11 cellular contexts compared by ENCODE assay signal in genomic region chr1:241677171-241677570, GRCh38. TPM values are rescaled to one million over a fixed set of nuclear protein-coding genes. Genes with fewer than 3 reads are reported as not detected.
DNase-seq lines count a peak whose midpoint lies in the region; ATAC-seq and TF ChIP-seq lines count a peak whose summit lies in the region.
"Had no signal": no experiment of that assay in that cellular context is flagged by ENCODE, and none has a peak within 500 bp of the region (broad histone marks: within the 10 kb centered on the region; RNA-seq: fewer than 3 reads in every experiment).

No MANE protein-coding gene starts in this region.

- H3K4me3 Mint-ChIP-seq in activated naive CD8-positive, alpha-beta T cell treated with anti-CD3 and anti-CD28 coated beads, Interleukin-2, amount 50 U/mL, for 24 hours, result no peak overlapping the region
- no peak overlapping the region for H3K4me3 Mint-ChIP-seq in Caco-2 (ENCODE audit: unreplicated experiment)
- H3K4me3 Mint-ChIP-seq: type B pancreatic cell had no signal

- H3K36me3 Mint-ChIP-seq in activated naive CD8-positive, alpha-beta T cell treated with anti-CD3 and anti-CD28 coated beads, Interleukin-2, amount 50 U/mL, for 24 hours (ENCODE audit: low read depth), result no peaks in the 10 kb centered on the region
- no peaks in the 10 kb centered on the region for H3K36me3 Mint-ChIP-seq in Caco-2 (ENCODE audit: insufficient read depth, unreplicated experiment)
- H3K36me3 Mint-ChIP-seq: type B pancreatic cell had no signal

- H3K9me3 ChIP-seq in Caco-2, result no peaks in the 10 kb centered on the region
- H3K9me3 ChIP-seq in upper lobe of right lung, result no peaks in the 10 kb centered on the region

- H3K4me1 ChIP-seq in Caco-2 (no peaks in the 10 kb centered on the region), upper lobe of right lung (no peaks in the 10 kb centered on the region)

- CTCF ChIA-PET in Caco-2 (lab: Charles Lee), result no interaction called here

- TF ChIP-seq CTCF in GM13977 (IDR thresholded peaks at IDR 0.05; ENCODE audit: extremely low read depth, insufficient read depth, missing control alignments) (no peak), GM20000 (IDR thresholded peaks at IDR 0.05; ENCODE audit: extremely low read depth, missing control alignments) (no peak), Caco-2 (IDR thresholded peaks at IDR 0.05; ENCODE audit: insufficient read depth in 1 of 2, low read depth in 1 of 2, low read length in 1 of 2, severe bottlenecking in 1 of 2, unreplicated experiment in 1 of 2) (no peak), upper lobe of right lung (IDR thresholded peaks at IDR 0.05) (no peak)

- H3K27me3 ChIP-seq in Caco-2 (replicated peaks; ENCODE audit: control insufficient read depth, insufficient read depth, low read length) (no peaks in the 10 kb centered on the region), upper lobe of right lung (no peaks in the 10 kb centered on the region)

- peaks cover 35% of the 10 kb centered on the region for H3K4me1 Mint-ChIP-seq in activated naive CD8-positive, alpha-beta T cell treated with anti-CD3 and anti-CD28 coated beads, Interleukin-2, amount 50 U/mL, for 24 hours
- peaks cover 7% of the 10 kb centered on the region for H3K4me1 Mint-ChIP-seq in Caco-2 (ENCODE audit: low read depth, unreplicated experiment)

- no TSS peak for BruUV-seq in Caco-2 (replicated peaks; lab: Mats Ljungman, UMichigan)

- no peak overlapping the region for H3K4me3 ChIP-seq in Caco-2 (ENCODE audit: low read depth, low read length)
- no peak overlapping the region for H3K4me3 ChIP-seq in upper lobe of right lung

- intact Hi-C loops in Caco-2 (cut with micrococcal nuclease; ENCODE audit: unreplicated experiment), result no loop called here
- intact Hi-C loops in upper lobe of right lung (cut with DNase I), result no loop called here

- H3K27ac ChIP-seq in substantia nigra (ENCODE audit: low read depth, low read length, poor library complexity, severe bottlenecking) (no peak overlapping the region), upper lobe of right lung (no peak overlapping the region)

- H3K9me3 Mint-ChIP-seq in activated naive CD8-positive, alpha-beta T cell treated with anti-CD3 and anti-CD28 coated beads, Interleukin-2, amount 50 U/mL, for 24 hours, result no peaks in the 10 kb centered on the region
- H3K9me3 Mint-ChIP-seq in Caco-2 (ENCODE audit: unreplicated experiment), result peaks cover 21% of the 10 kb centered on the region
- H3K9me3 Mint-ChIP-seq: type B pancreatic cell had no signal

- H3K36me3 ChIP-seq in Caco-2 (ENCODE audit: control insufficient read depth, insufficient read depth, low read length) (no peaks in the 10 kb centered on the region), upper lobe of right lung (no peaks in the 10 kb centered on the region)

- ATAC-seq in HG03196 (IDR thresholded peaks at IDR 0.05; ENCODE audit: unreplicated experiment) (peak; percentile 90), upper lobe of right lung (no peak)
- peak; percentile 99 for ATAC-seq in activated naive CD8-positive, alpha-beta T cell treated with anti-CD3 and anti-CD28 coated beads, Interleukin-2, amount 50 U/mL, for 24 hours

- DNase-seq in GM13977 (ENCODE audit: low spot score) (peak; percentile 59), GM20000 (ENCODE audit: low spot score) (peak; percentile 54), Caco-2 (no peak), substantia nigra (lab: John Stamatoyannopoulos, UW) (no peak), upper lobe of right lung (no peak), UCSD-AML1 (lab: John Stamatoyannopoulos, UW; ENCODE audit: unreplicated experiment) (no peak)
- DNase-seq in activated naive CD8-positive, alpha-beta T cell treated with anti-CD3 and anti-CD28 coated beads, Interleukin-2, amount 50 U/mL, for 24 hours, result peak; percentile 6
- DNase-seq: NCI-H2171 treated with DMSO at 0.1 percent for 48 hours had no signal

- POLR2A ChIA-PET in Caco-2 (lab: Charles Lee), result no interaction called here

- no peak overlapping the region for H3K27ac Mint-ChIP-seq in activated naive CD8-positive, alpha-beta T cell treated with anti-CD3 and anti-CD28 coated beads, Interleukin-2, amount 50 U/mL, for 24 hours
- no peak overlapping the region for H3K27ac Mint-ChIP-seq in Caco-2 (ENCODE audit: unreplicated experiment)
- H3K27ac Mint-ChIP-seq: progenitor cell of endocrine pancreas, type B pancreatic cell had no signal

- in situ Hi-C loops in GM13977 (cut with MboI; ENCODE audit: low pct_unique_long_range_greater_than_20kb, low sequenced_read_pairs, unreplicated experiment), result no loop called here

- no peaks in the 10 kb centered on the region for H3K27me3 Mint-ChIP-seq in activated naive CD8-positive, alpha-beta T cell treated with anti-CD3 and anti-CD28 coated beads, Interleukin-2, amount 50 U/mL, for 24 hours
- peaks cover 5% of the 10 kb centered on the region for H3K27me3 Mint-ChIP-seq in Caco-2 (ENCODE audit: insufficient read depth, unreplicated experiment)

RNA-seq across cellular contexts. Expression of gene WDR64, which starts 25.1 kb away (rescaled TPM):
- total RNA-seq in Caco-2 (2022) (not detected in 2 replicates), upper lobe of right lung (not detected)

RNA-seq across cellular contexts. Expression of gene CHML, which starts 37.0 kb away (rescaled TPM):
- 27.0 and 29.2 TPM in 2 replicates for total RNA-seq in Caco-2 (2022)
- 16.8 TPM for total RNA-seq in upper lobe of right lung

RNA-seq across cellular contexts. Expression of gene OPN3, which starts 37.0 kb away (rescaled TPM):
- total RNA-seq in Caco-2 (2022), result 6.9 and 7.8 TPM in 2 replicates
- total RNA-seq in upper lobe of right lung, result 40.8 TPM

Comparison
In these comparisons a context has a peak if more than half of its experiments do, and no peak if none do; other contexts are left out.
1. DNase-seq: peak in GM13977 (single experiment), GM20000 (single experiment) and activated naive CD8-positive, alpha-beta T cell treated with anti-CD3 and anti-CD28 coated beads, Interleukin-2, amount 50 U/mL, for 24 hours (single experiment); none in Caco-2 (0 of 2), substantia nigra (0 of 49), upper lobe of right lung (single experiment) and UCSD-AML1 (single experiment).